8 cellular contexts compared by ENCODE assay signal in the genomic region with DNA sequence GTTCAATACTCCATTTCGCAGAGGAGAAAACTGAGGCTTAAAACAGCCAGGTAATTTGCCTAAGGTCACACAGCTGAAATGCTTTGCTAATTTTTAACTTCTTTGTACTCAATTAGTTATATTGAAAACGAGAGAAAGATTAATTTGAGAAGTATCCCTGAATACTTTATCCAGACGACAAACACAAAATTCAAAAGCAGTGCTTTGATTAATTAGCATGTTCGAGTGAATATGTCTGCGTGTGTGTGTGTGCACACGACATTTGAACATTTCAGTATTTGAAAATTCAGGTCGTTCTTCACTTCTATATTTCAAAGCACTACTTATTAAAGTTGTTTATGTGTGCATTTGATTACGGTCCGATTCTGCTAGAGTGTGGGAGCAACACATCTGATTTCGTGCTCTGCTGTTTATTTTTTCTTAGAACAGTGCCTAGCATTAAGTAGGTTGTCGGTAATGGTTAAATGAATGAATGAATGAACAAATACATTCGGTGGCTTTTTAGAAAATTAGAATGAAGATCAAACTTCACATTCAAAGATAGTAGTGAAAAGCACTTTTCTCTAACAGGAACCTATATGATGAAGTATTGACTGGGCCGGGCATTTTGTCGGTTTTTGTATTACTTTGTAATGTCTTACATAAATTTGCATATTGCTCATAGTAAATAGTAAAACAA. TPM values are rescaled to one million over a fixed set of nuclear protein-coding genes. Genes with fewer than 3 reads are reported as not detected.
A peak's percentile ranks its signal among the peaks of the same experiment; 100 is the strongest.
DNase-seq lines count a peak whose midpoint lies in the region; ATAC-seq, FAIRE-seq and TF ChIP-seq lines count a peak whose summit lies in the region.

No MANE protein-coding gene starts in this region.

- CTCF ChIA-PET in activated CD8-positive, alpha-beta T cell treated with anti-CD3 and anti-CD28 coated beads for 36 hours (lab: Charles Lee), result interaction anchor here (1.7 to 2.9 kb wide), 2 partner anchors 10 to 39 kb away, joined by 7 to 31 read pairs; a partner anchor contains a TSS

- H3K27ac ChIP-seq in heart left ventricle (peak overlapping the region in 9 of 12 donors; percentile 67 to 95 (median 93)), kidney (ENCODE audit: low read depth in 2 of 2, low read length in 2 of 2) (peak overlapping the region in 1 of 2 donors; percentile 74), upper lobe of left lung (peak overlapping the region; percentile 70 to 94 (median 80))

- no peak for TF ChIP-seq EP300 in upper lobe of left lung (IDR thresholded peaks at IDR 0.05)

- H3K36me3 ChIP-seq in heart left ventricle (peaks cover 0 to 23% (median 0%) of the 10 kb centered on the region in 9 donors), kidney (ENCODE audit: control insufficient read depth in 1 of 2, insufficient read depth in 2 of 2, low read length in 2 of 2) (peaks cover 0 to 2% of the 10 kb centered on the region in 2 donors), upper lobe of left lung (peaks cover 0 to 4% (median 0%) of the 10 kb centered on the region in 4 donors)

- H3K36me3 Mint-ChIP-seq in activated CD8-positive, alpha-beta T cell treated with anti-CD3 and anti-CD28 coated beads for 36 hours (ENCODE audit: low read depth), result peaks cover 50% of the 10 kb centered on the region

- POLR2A ChIA-PET in activated CD8-positive, alpha-beta T cell treated with anti-CD3 and anti-CD28 coated beads for 36 hours (lab: Charles Lee), result interaction anchor here (1.0 to 10.8 kb wide), 17 partner anchors 10 to 230 kb away, joined by 3 to 913 read pairs (median 7); a partner anchor contains a TSS

- no peak for FAIRE-seq in kidney (lab: Jason Lieb, UNC)

- intact Hi-C loops in heart left ventricle (cut with DNase I), result loop anchor here in 8 of 10 donors (2.0 to 10.0 kb wide), 11 partner anchors 35 to 1728 kb away; a partner anchor contains a TSS
- intact Hi-C loops in Right ventricle myocardium superior (cut with DNase I), result loop anchor here (2.0 to 5.0 kb wide), 2 partner anchors 37 to 87 kb away; a partner anchor contains a TSS
- intact Hi-C loops in activated CD8-positive, alpha-beta T cell treated with anti-CD3 and anti-CD28 coated beads for 36 hours (cut with micrococcal nuclease), result loop anchor here (2.0 to 10.0 kb wide), 4 partner anchors 37 to 215 kb away; a partner anchor contains a TSS
- intact Hi-C loops in kidney (cut with DNase I), result no loop called here

- H3K27me3 ChIP-seq in heart left ventricle (no peaks in the 10 kb centered on the region), upper lobe of left lung (no peaks in the 10 kb centered on the region)

- peak overlapping the region; percentile 94 for H3K27ac Mint-ChIP-seq in activated CD8-positive, alpha-beta T cell treated with anti-CD3 and anti-CD28 coated beads for 36 hours

- no peak for TF ChIP-seq POLR2A in heart left ventricle (IDR thresholded peaks at IDR 0.05)
- no peak for TF ChIP-seq POLR2A in upper lobe of left lung (IDR thresholded peaks at IDR 0.05)

- peak overlapping the region; percentile 39 to 87 (median 74) for H3K4me3 ChIP-seq in heart left ventricle
- peak overlapping the region; percentile 69 to 75 for H3K4me3 ChIP-seq in kidney (ENCODE audit: low read length in 2 of 2)
- peak overlapping the region in 3 of 4 donors; percentile 58 to 80 (median 77) for H3K4me3 ChIP-seq in upper lobe of left lung

- ATAC-seq in heart left ventricle (no peak), Right ventricle myocardium superior (ENCODE audit: poor library complexity) (no peak), upper lobe of left lung (ENCODE audit: low FRiP score in 2 of 2) (no peak), GM18519 (IDR thresholded peaks at IDR 0.05; ENCODE audit: low FRiP score, unreplicated experiment) (no peak)
- no peak for ATAC-seq in activated CD8-positive, alpha-beta T cell treated with anti-CD3 and anti-CD28 coated beads for 36 hours

- H3K4me3 Mint-ChIP-seq in activated CD8-positive, alpha-beta T cell treated with anti-CD3 and anti-CD28 coated beads for 36 hours, result peak overlapping the region; percentile 94

- H3K4me1 ChIP-seq in heart left ventricle (peaks cover 0 to 38% (median 23%) of the 10 kb centered on the region in 12 donors), kidney (ENCODE audit: control insufficient read depth in 1 of 2, insufficient read depth in 1 of 2, low read depth in 1 of 2, low read length in 2 of 2) (peaks cover 13 to 21% of the 10 kb centered on the region in 2 donors), upper lobe of left lung (peaks cover 12 to 32% (median 28%) of the 10 kb centered on the region in 4 donors)

- H3K9me3 Mint-ChIP-seq in activated CD8-positive, alpha-beta T cell treated with anti-CD3 and anti-CD28 coated beads for 36 hours, result peaks cover 6% of the 10 kb centered on the region

- peaks cover 28% of the 10 kb centered on the region for H3K4me1 Mint-ChIP-seq in activated CD8-positive, alpha-beta T cell treated with anti-CD3 and anti-CD28 coated beads for 36 hours (ENCODE audit: low read depth)

- H3K9ac ChIP-seq in kidney (ENCODE audit: low read length in 2 of 2), result peak overlapping the region; percentile 4 to 68

- H3K27me3 Mint-ChIP-seq in activated CD8-positive, alpha-beta T cell treated with anti-CD3 and anti-CD28 coated beads for 36 hours, result no peaks in the 10 kb centered on the region

- H3K9me3 ChIP-seq in heart left ventricle (no peaks in the 10 kb centered on the region), kidney (ENCODE audit: control insufficient read depth in 1 of 2, low read length in 2 of 2) (no peaks in the 10 kb centered on the region), upper lobe of left lung (no peaks in the 10 kb centered on the region)

- 32 to 35% (median 33%) methylated on average over 14 of the region's 14 CpGs for WGBS in heart left ventricle, 4 donors
- 31 to 32% methylated on average over 14 of the region's 14 CpGs for WGBS in upper lobe of left lung, 2 donors

- no peak for DNase-seq in heart left ventricle
- no peak for DNase-seq in Right ventricle myocardium superior
- DNase-seq in activated CD8-positive, alpha-beta T cell treated with anti-CD3 and anti-CD28 coated beads for 36 hours, result peak; percentile 15
- DNase-seq in kidney, result no peak
- no peak for DNase-seq in upper lobe of left lung
- no peak for DNase-seq in globus pallidus (ENCODE audit: low spot score)
- no peak for DNase-seq in DMS153 treated with DMSO at 0.1 percent for 48 hours (lab: John Stamatoyannopoulos, UW; ENCODE audit: unreplicated experiment)

- TF ChIP-seq CTCF in heart left ventricle (IDR thresholded peaks at IDR 0.05), result no peak
- no peak for TF ChIP-seq CTCF in activated CD8-positive, alpha-beta T cell treated with anti-CD3 and anti-CD28 coated beads for 36 hours (IDR thresholded peaks at IDR 0.05)
- TF ChIP-seq CTCF in kidney (IDR thresholded peaks at IDR 0.05; ENCODE audit: borderline replicate concordance, extremely low read depth, insufficient read depth), result no peak
- TF ChIP-seq CTCF in upper lobe of left lung (IDR thresholded peaks at IDR 0.05), result no peak

RNA-seq across cellular contexts. Expression of a gene that starts 36.9 kb away (rescaled TPM):
- 10 to 100 TPM; 28.4 to 71.0 (median 59.0) TPM for total RNA-seq in heart left ventricle
- polyA plus RNA-seq in heart left ventricle, result 10 to 100 TPM; 23.7 to 51.3 TPM
- 55.7 TPM for total RNA-seq in Right ventricle myocardium superior
- 100 to 1,000 TPM; 167 to 179 TPM for total RNA-seq in activated CD8-positive, alpha-beta T cell treated with anti-CD3 and anti-CD28 coated beads for 36 hours
- total RNA-seq in kidney, result 109 TPM
- polyA plus RNA-seq in kidney (ENCODE audit: insufficient read depth, low read depth, low replicate concordance), result 26.5 TPM
- total RNA-seq in upper lobe of left lung, result 10 to 100 TPM; 30.4 to 87.8 (median 65.1) TPM
